ENCODE assay signal across 20 cellular contexts in genomic region chr5:81154725-81155124, GRCh38.
DNase-seq lines count a peak whose midpoint lies in the region; ATAC-seq and TF ChIP-seq lines count a peak whose summit lies in the region.
"Had no signal": no experiment of that assay in that cellular context is flagged by ENCODE, and none has a peak within 500 bp of the region (broad histone marks: within the 10 kb centered on the region; RNA-seq: fewer than 3 reads in every experiment).

No MANE protein-coding gene starts in this region.

- H2AK5ac ChIP-seq in trophoblast cell (ENCODE audit: low read length), result no peak overlapping the region

- no peaks in the 10 kb centered on the region for H3K4me1 ChIP-seq in trophoblast cell (ENCODE audit: control insufficient read depth in 1 of 2, insufficient read depth in 2 of 2, low read length in 2 of 2)
- H3K4me1 ChIP-seq: prostate gland had no signal

- POLR2A ChIA-PET in HEK293T (lab: Yijun Ruan, JAX), result no interaction called here

- no peak overlapping the region for H2BK12ac ChIP-seq in trophoblast cell (ENCODE audit: low read length)

- no peak overlapping the region for H4K91ac ChIP-seq in trophoblast cell (ENCODE audit: low read depth, low read length)

- no peak overlapping the region for H3K18ac ChIP-seq in trophoblast cell (ENCODE audit: low read length)

- H2BK5ac ChIP-seq in trophoblast cell (ENCODE audit: low read depth, low read length, poor library complexity), result no peak overlapping the region

- H3K9me3 ChIP-seq in trophoblast cell (ENCODE audit: insufficient read depth, low read depth, low read length), result no peaks in the 10 kb centered on the region
- H3K9me3 ChIP-seq: prostate gland had no signal

- H4K8ac ChIP-seq in trophoblast cell (ENCODE audit: low read depth, low read length), result no peak overlapping the region

- H3K79me2 ChIP-seq in trophoblast cell (ENCODE audit: control insufficient read depth, insufficient read depth, low read length, poor library complexity), result no peaks in the 10 kb centered on the region

- no peak overlapping the region for H2BK120ac ChIP-seq in trophoblast cell (ENCODE audit: insufficient read depth, low read length, poor library complexity)

- H3K27ac ChIP-seq in trophoblast cell (ENCODE audit: low read depth, low read length), result no peak overlapping the region
- H3K27ac ChIP-seq: KMS-11, prostate gland had no signal

- no peaks in the 10 kb centered on the region for H3K27me3 ChIP-seq in trophoblast cell (ENCODE audit: insufficient read depth, low read length)

- no peak overlapping the region for H3K4me3 ChIP-seq in trophoblast cell (ENCODE audit: low read depth, low read length)
- H3K4me3 ChIP-seq: prostate gland had no signal

- peak; percentile 68 for ATAC-seq in GM18868 (IDR thresholded peaks at IDR 0.05; ENCODE audit: unreplicated experiment)
- peak; percentile 69 for ATAC-seq in GM21723 (IDR thresholded peaks at IDR 0.05; ENCODE audit: unreplicated experiment)
- ATAC-seq in HG03280 (IDR thresholded peaks at IDR 0.05; ENCODE audit: unreplicated experiment), result peak; percentile 51
- ATAC-seq: activated CD4-positive, alpha-beta T cell treated with anti-CD3 and anti-CD28 coated beads for 36 hours had no signal

- H3K4ac ChIP-seq in trophoblast cell (ENCODE audit: low read depth, low read length), result no peak overlapping the region

- H3K79me1 ChIP-seq in trophoblast cell (ENCODE audit: low read length), result no peaks in the 10 kb centered on the region

- peaks cover 5 to 11% of the 10 kb centered on the region in 2 experiments for H3K36me3 ChIP-seq in trophoblast cell (ENCODE audit: control insufficient read depth in 1 of 2, insufficient read depth in 2 of 2, low read length in 2 of 2)
- H3K36me3 ChIP-seq: prostate gland had no signal

- H2AFZ ChIP-seq in trophoblast cell (ENCODE audit: insufficient read depth, low read length, poor library complexity), result no peak overlapping the region

- H3K9ac ChIP-seq in trophoblast cell (ENCODE audit: low read length), result no peak overlapping the region
- H3K9ac ChIP-seq: KMS-11 had no signal

- H4K12ac ChIP-seq in trophoblast cell (ENCODE audit: low read depth, low read length), result no peak overlapping the region

- no peak overlapping the region for H3K4me2 ChIP-seq in trophoblast cell (ENCODE audit: low read length)
- H3K4me2 ChIP-seq: KMS-11 had no signal

- H3K14ac ChIP-seq in trophoblast cell (ENCODE audit: low read length), result no peak overlapping the region

- H3K23ac ChIP-seq in trophoblast cell (ENCODE audit: low read length), result no peak overlapping the region

- CTCF ChIA-PET in HEK293T (lab: Yijun Ruan, JAX), result no interaction called here

- DNase-seq in epidermal melanocyte (ENCODE audit: insufficient read length, low spot score) (no peak), HEK293T (ENCODE audit: extremely low spot score) (no peak), SHP77 treated with DMSO at 0.1 percent for 48 hours (lab: John Stamatoyannopoulos, UW) (no peak), trophoblast cell (no peak)
- DNase-seq: activated CD4-positive, alpha-beta T cell treated with anti-CD3 and anti-CD28 coated beads for 36 hours; CD4-positive, alpha-beta memory T cell; DMS53; erythroblast; hypothalamus; NCI-H1048; NCI-H187 treated with DMSO at 0.1 percent for 48 hours; NCI-H226; NCI-H774; Right ventricle myocardium superior; stimulated activated naive CD4-positive, alpha-beta T cell had no signal

TF ChIP-seq in HEK293T, 16 proteins besides CTCF, POLR2A, EP300 and RAD21:
- TF ChIP-seq SUZ12 (IDR thresholded peaks at IDR 0.05) (no peak), BHLHE40 (IDR thresholded peaks at IDR 0.05; ENCODE audit: borderline replicate concordance) (no peak), ARNT (IDR thresholded peaks at IDR 0.05) (no peak), CTBP1 (IDR thresholded peaks at IDR 0.05; ENCODE audit: borderline replicate concordance) (no peak), NFRKB (IDR thresholded peaks at IDR 0.05) (no peak), TARDBP (IDR thresholded peaks at IDR 0.05) (no peak), LEF1 (IDR thresholded peaks at IDR 0.05; ENCODE audit: borderline replicate concordance) (no peak), PKNOX1 (IDR thresholded peaks at IDR 0.05) (no peak), FOXK2 (IDR thresholded peaks at IDR 0.05) (no peak), ELF4 (IDR thresholded peaks at IDR 0.05) (no peak), ZNF384 (IDR thresholded peaks at IDR 0.05) (no peak), HDGF (IDR thresholded peaks at IDR 0.05; ENCODE audit: borderline replicate concordance) (no peak), L3MBTL2 (conservative IDR thresholded peaks at IDR 0.05) (no peak)
